25 cellular contexts compared by ENCODE assay signal in the genomic region with DNA sequence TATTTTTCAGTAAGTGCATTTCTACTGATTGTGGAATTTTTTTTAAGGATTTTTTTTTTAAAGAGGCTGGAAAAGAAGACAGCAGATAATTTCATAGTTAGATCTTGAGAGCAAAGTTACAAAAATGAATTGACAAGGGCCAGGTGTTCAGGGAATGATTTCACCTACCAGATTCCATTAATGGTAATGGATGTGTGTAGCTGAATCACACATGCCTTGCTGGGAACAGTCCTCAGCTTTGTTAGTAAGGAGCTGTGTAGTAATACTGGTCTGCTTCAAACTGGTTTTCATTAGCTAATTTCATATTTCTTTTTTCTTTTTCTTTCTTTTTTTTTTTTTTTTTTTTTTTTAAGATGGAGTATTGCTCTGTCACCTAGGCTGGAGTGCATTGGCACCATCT. TPM values are rescaled to one million over a fixed set of nuclear protein-coding genes. Genes with fewer than 3 reads are reported as not detected.
DNase-seq lines count a peak whose midpoint lies in the region; TF ChIP-seq lines count a peak whose summit lies in the region.
"Had no signal": no experiment of that assay in that cellular context is flagged by ENCODE, and none has a peak within 500 bp of the region (broad histone marks: within the 10 kb centered on the region; RNA-seq: fewer than 3 reads in every experiment).

No MANE protein-coding gene starts in this region.

- H3K4me3 ChIP-seq in esophagus muscularis mucosa = no peak overlapping the region
- no peak overlapping the region for H3K4me3 ChIP-seq in tibial nerve
- H3K4me3 ChIP-seq: cardiac muscle cell, upper lobe of right lung had no signal

- H3K4me1 ChIP-seq in esophagus muscularis mucosa (peaks cover 27 to 63% (median 58%) of the 10 kb centered on the region in 4 donors), tibial nerve (peaks cover 0 to 23% (median 0%) of the 10 kb centered on the region in 4 donors)
- H3K4me1 ChIP-seq: upper lobe of right lung had no signal

- POLR2A ChIA-PET in RWPE1 (lab: Yijun Ruan, JAX; ENCODE audit: low non-redundant PET) (no interaction called here), GM10248 (lab: Yijun Ruan, JAX) (interaction anchor here (0.6 kb wide), 2 partner anchors 101 to 1024 kb away, joined by 3 to 7 read pairs; no protein-coding TSS in a partner anchor)

- H3K36me3 Mint-ChIP-seq in CD14-positive monocyte = peaks cover 50 to 58% of the 10 kb centered on the region in 2 donors

- peaks cover 0 to 2% (median 0%) of the 10 kb centered on the region in 7 donors for H3K9me3 Mint-ChIP-seq in CD14-positive monocyte
- H3K9me3 Mint-ChIP-seq: activated CD8-positive, alpha-beta T cell treated with anti-CD3 and anti-CD28 coated beads for 36 hours; nephron progenitor cell; T-helper 1 cell treated with Interleukin-12 subunit alpha and Interleukin-12 subunit beta and Interleukin-4 antibody, amounts not matched to agents 30 μg/mL and 1 μg/mL, for 36 hours had no signal

- H3K9me3 ChIP-seq in esophagus muscularis mucosa (no peaks in the 10 kb centered on the region), tibial nerve (no peaks in the 10 kb centered on the region)
- H3K9me3 ChIP-seq: upper lobe of right lung had no signal

- H3K27me3 Mint-ChIP-seq in CD14-positive monocyte (ENCODE audit: low read depth in 3 of 3) = no peaks in the 10 kb centered on the region
- H3K27me3 Mint-ChIP-seq: activated CD8-positive, alpha-beta T cell treated with anti-CD3 and anti-CD28 coated beads for 36 hours; activated naive CD8-positive, alpha-beta T cell had no signal

- H3K4me1 Mint-ChIP-seq in CD14-positive monocyte = no peaks in the 10 kb centered on the region
- H3K4me1 Mint-ChIP-seq: nephron progenitor cell had no signal

- H3K27ac ChIP-seq in RWPE1 (no peak overlapping the region), esophagus muscularis mucosa (replicated peaks in 1 of 4) (peak overlapping the region; percentile 29 to 72 (median 66)), tibial nerve (no peak overlapping the region)
- H3K27ac ChIP-seq: 22Rv1, cardiac muscle cell, upper lobe of right lung had no signal

- TF ChIP-seq POLR2A in esophagus muscularis mucosa (IDR thresholded peaks at IDR 0.05; ENCODE audit: low read depth) = no peak
- TF ChIP-seq POLR2A in tibial nerve (IDR thresholded peaks at IDR 0.05) = no peak

- CTCF ChIA-PET in RWPE1 (lab: Yijun Ruan, JAX) = interaction anchor here (0.7 kb wide), 2 partner anchors 30 to 480 kb away, joined by 4 to 8 read pairs; no protein-coding TSS in a partner anchor
- CTCF ChIA-PET in GM10248 (lab: Yijun Ruan, JAX) = no interaction called here

- no peak overlapping the region for H3K4me3 Mint-ChIP-seq in CD14-positive monocyte
- H3K4me3 Mint-ChIP-seq: activated CD8-positive, alpha-beta T cell treated with anti-CD3 and anti-CD28 coated beads for 36 hours; activated naive CD8-positive, alpha-beta T cell; nephron progenitor cell; T-helper 1 cell treated with Interleukin-12 subunit alpha and Interleukin-12 subunit beta and Interleukin-4 antibody, amounts not matched to agents 30 μg/mL and 1 μg/mL, for 36 hours had no signal

- no peak for TF ChIP-seq EP300 in esophagus muscularis mucosa (IDR thresholded peaks at IDR 0.05)
- TF ChIP-seq EP300 in tibial nerve (IDR thresholded peaks at IDR 0.05) = no peak

- H3K27ac Mint-ChIP-seq in CD14-positive monocyte = no peak overlapping the region
- H3K27ac Mint-ChIP-seq: activated CD8-positive, alpha-beta T cell treated with anti-CD3 and anti-CD28 coated beads for 36 hours; activated naive CD8-positive, alpha-beta T cell; nephron progenitor cell; T-helper 1 cell treated with Interleukin-12 subunit alpha and Interleukin-12 subunit beta and Interleukin-4 antibody, amounts not matched to agents 30 μg/mL and 1 μg/mL, for 36 hours had no signal

- peaks cover 12 to 67% (median 41%) of the 10 kb centered on the region in 4 donors for H3K36me3 ChIP-seq in esophagus muscularis mucosa
- H3K36me3 ChIP-seq in tibial nerve = peaks cover 3 to 84% (median 7%) of the 10 kb centered on the region in 3 donors

- TF ChIP-seq CTCF in RWPE1 (conservative IDR thresholded peaks at IDR 0.05; ENCODE audit: low read depth) = no peak
- TF ChIP-seq CTCF in esophagus muscularis mucosa (IDR thresholded peaks at IDR 0.05) = no peak
- TF ChIP-seq CTCF in GM10248 (IDR thresholded peaks at IDR 0.05; ENCODE audit: control extremely low read depth, extremely low read depth, low read depth, missing control alignments) = no peak
- TF ChIP-seq CTCF in tibial nerve (IDR thresholded peaks at IDR 0.05) = no peak
- TF ChIP-seq CTCF in CD14-positive monocyte (IDR thresholded peaks at IDR 0.05) = no peak

- peak; percentile 55 for DNase-seq in NCI-H1105 treated with DMSO at 0.1 percent for 48 hours (lab: John Stamatoyannopoulos, UW)
- DNase-seq in NCI-H1105 (lab: John Stamatoyannopoulos, UW) = no peak
- DNase-seq in RWPE1 (ENCODE audit: low spot score) = peak; percentile 12
- DNase-seq in esophagus muscularis mucosa (ENCODE audit: extremely low spot score) = no peak
- peak; percentile 79 for DNase-seq in renal cortical epithelial cell (ENCODE audit: low read depth)
- no peak for DNase-seq in GM10248 (ENCODE audit: extremely low spot score)
- DNase-seq in tibial nerve (ENCODE audit: low spot score in 2 of 2) = no peak
- no peak for DNase-seq in CD14-positive monocyte (ENCODE audit: low spot score)
- DNase-seq: activated CD4-positive, alpha-beta T cell treated with anti-CD3 and anti-CD28 coated beads for 1 hour; activated CD8-positive, alpha-beta T cell treated with anti-CD3 and anti-CD28 coated beads for 36 hours; activated effector memory CD4-positive, alpha-beta T cell treated with Interleukin-2 at 50 U/mL for 16 hours; anterior cingulate cortex; DND-41; islet precursor cell; midbrain; NCI-H1694; NCI-H2171; NCI-H524; nephron progenitor cell; stimulated activated CD4-positive, alpha-beta T cell treated with anti-CD3 and anti-CD28 coated beads, Interleukin-2, amount 100 ng/mL, for 48 hours; upper lobe of right lung had no signal

- H3K27me3 ChIP-seq in esophagus muscularis mucosa = no peaks in the 10 kb centered on the region
- no peaks in the 10 kb centered on the region for H3K27me3 ChIP-seq in tibial nerve
- H3K27me3 ChIP-seq: cardiac muscle cell, upper lobe of right lung had no signal

- intact Hi-C loops in esophagus muscularis mucosa (cut with DNase I) = no loop called here
- intact Hi-C loops in CD14-positive monocyte (cut with micrococcal nuclease) = loop anchor here in 1 of 2 donors (10.0 kb wide), 1 partner anchor 46 kb away; a partner anchor contains a TSS

RNA-seq across cellular contexts. Expression of a gene that starts 16.0 kb away (rescaled TPM):
- total RNA-seq in esophagus muscularis mucosa (10 to 100 TPM; 34.4 to 42.4 (median 38.0) TPM), renal cortical epithelial cell (16.3 and 22.5 TPM in 2 replicates), tibial nerve (10 to 100 TPM; 27.3 to 68.2 (median 52.8) TPM)
- polyA plus RNA-seq in CD14-positive monocyte = 1 to 10 TPM; 4.1 to 5.4 TPM

RNA-seq across cellular contexts. Expression of a gene that starts 44.1 kb away (rescaled TPM):
- total RNA-seq in esophagus muscularis mucosa = 1,000 to 10,000 TPM; 1,759 to 2,538 (median 2,309) TPM
- total RNA-seq in renal cortical epithelial cell = 1,175 and 2,297 TPM in 2 replicates
- 1,000 to 10,000 TPM; 1,296 to 1,829 (median 1,447) TPM for total RNA-seq in tibial nerve
- 1,000 to 10,000 TPM; 2,781 to 3,161 TPM for polyA plus RNA-seq in CD14-positive monocyte

RNA-seq across cellular contexts. Expression of a gene that starts 44.3 kb away (rescaled TPM):
- 10 to 100 TPM; 23.4 to 29.4 (median 26.8) TPM for total RNA-seq in esophagus muscularis mucosa
- 9.9 and 17.2 TPM in 2 replicates for total RNA-seq in renal cortical epithelial cell
- total RNA-seq in tibial nerve = 10 to 100 TPM in 2 of 4 donors, 1 to 10 TPM in 2; 6.6 to 14.9 (median 9.3) TPM
- 1 to 10 TPM; 1.9 to 2.0 TPM for polyA plus RNA-seq in CD14-positive monocyte

Comparison
In these comparisons a context has a peak if more than half of its experiments do, and no peak if none do; other contexts are left out.
1. DNase-seq: peak in NCI-H1105 treated with DMSO at 0.1 percent for 48 hours (single experiment), RWPE1 (single experiment) and renal cortical epithelial cell (single experiment); none in NCI-H1105 (single experiment), esophagus muscularis mucosa (single experiment), GM10248 (single experiment), tibial nerve (0 of 2) and CD14-positive monocyte (single experiment).
2. H3K27ac ChIP-seq: peak in esophagus muscularis mucosa (4 of 4); none in RWPE1 (single experiment) and tibial nerve (0 of 4).